In genomic region chr20:20465259-20465658, GRCh38 we compare ENCODE assay signal across 10 cellular contexts.
DNase-seq lines count a peak whose midpoint lies in the region; ATAC-seq and TF ChIP-seq lines count a peak whose summit lies in the region.
"Had no signal": no experiment of that assay in that cellular context is flagged by ENCODE, and none has a peak within 500 bp of the region (broad histone marks: within the 10 kb centered on the region; RNA-seq: fewer than 3 reads in every experiment).

No MANE protein-coding gene starts in this region.

- H3K4me1 ChIP-seq in cardiac muscle cell (ENCODE audit: low read depth), result no peaks in the 10 kb centered on the region

- no peaks in the 10 kb centered on the region for H3K36me3 ChIP-seq in cardiac muscle cell

- H3K27me3 Mint-ChIP-seq in type B pancreatic cell, result no peaks in the 10 kb centered on the region
- H3K27me3 Mint-ChIP-seq: activated T-helper 17 cell treated with anti-CD3 and anti-CD28 coated beads, Interleukin-2, amount 50 U/mL, for 72 hours had no signal

- intact Hi-C loops in left ventricle myocardium superior (cut with micrococcal nuclease) (no loop called here), head of caudate nucleus (cut with DNase I) (loop anchor here (10.0 kb wide), 1 partner anchor 100 kb away; no protein-coding TSS in a partner anchor)

- no peak overlapping the region for H3K27ac ChIP-seq in cardiac muscle cell

- no peaks in the 10 kb centered on the region for H3K27me3 ChIP-seq in cardiac muscle cell

- no peak overlapping the region for H3K27ac Mint-ChIP-seq in type B pancreatic cell
- H3K27ac Mint-ChIP-seq: activated T-helper 17 cell treated with anti-CD3 and anti-CD28 coated beads, Interleukin-2, amount 50 U/mL, for 72 hours had no signal

- H3K36me3 Mint-ChIP-seq in type B pancreatic cell, result peaks cover 9% of the 10 kb centered on the region

- ATAC-seq in left ventricle myocardium superior, result no peak
- ATAC-seq in HG03520 (IDR thresholded peaks at IDR 0.05; ENCODE audit: unreplicated experiment), result no peak
- no peak for ATAC-seq in HG03159 (IDR thresholded peaks at IDR 0.05; ENCODE audit: unreplicated experiment)
- ATAC-seq: activated T-helper 17 cell treated with anti-CD3 and anti-CD28 coated beads, Interleukin-2, amount 50 U/mL, for 72 hours had no signal

- TF ChIP-seq CTCF in cardiac muscle cell (IDR thresholded peaks at IDR 0.05; ENCODE audit: low read depth, low read length), result peak; percentile 44
- TF ChIP-seq CTCF in type B pancreatic cell (conservative IDR thresholded peaks at IDR 0.05), result peak; percentile 63

- H3K9me3 Mint-ChIP-seq in type B pancreatic cell, result no peaks in the 10 kb centered on the region
- H3K9me3 Mint-ChIP-seq: activated T-helper 17 cell treated with anti-CD3 and anti-CD28 coated beads, Interleukin-2, amount 50 U/mL, for 72 hours; nephron had no signal

- H3K4me1 Mint-ChIP-seq in type B pancreatic cell (ENCODE audit: unreplicated experiment), result peaks cover 15% of the 10 kb centered on the region

- DNase-seq in cardiac muscle cell (ENCODE audit: low read depth in 1 of 2, low spot score in 1 of 2) (peak in 1 of 2 donors; percentile 25), left ventricle myocardium superior (no peak), OCI-M1 (lab: John Stamatoyannopoulos, UW) (peak; percentile 32), head of caudate nucleus (peak in 27 of 42 donors; percentile 19 to 82 (median 51)), type B pancreatic cell (ENCODE audit: extremely low spot score, unreplicated experiment) (no peak), activated gamma-delta T cell (lab: John Stamatoyannopoulos, UW) (no peak)

- no peaks in the 10 kb centered on the region for H3K9me3 ChIP-seq in cardiac muscle cell (ENCODE audit: low read depth)

- no peak overlapping the region for H3K4me3 ChIP-seq in cardiac muscle cell

- H3K4me3 Mint-ChIP-seq in type B pancreatic cell, result no peak overlapping the region
- H3K4me3 Mint-ChIP-seq: activated T-helper 17 cell treated with anti-CD3 and anti-CD28 coated beads, Interleukin-2, amount 50 U/mL, for 72 hours; nephron had no signal

Comparison
In these comparisons a context has a peak if more than half of its experiments do, and no peak if none do; other contexts are left out.
1. DNase-seq: peak in OCI-M1 (single experiment) and head of caudate nucleus (27 of 42); none in left ventricle myocardium superior (single experiment), type B pancreatic cell (single experiment) and activated gamma-delta T cell (single experiment).